24 cellular contexts compared by ENCODE assay signal in the genomic region with DNA sequence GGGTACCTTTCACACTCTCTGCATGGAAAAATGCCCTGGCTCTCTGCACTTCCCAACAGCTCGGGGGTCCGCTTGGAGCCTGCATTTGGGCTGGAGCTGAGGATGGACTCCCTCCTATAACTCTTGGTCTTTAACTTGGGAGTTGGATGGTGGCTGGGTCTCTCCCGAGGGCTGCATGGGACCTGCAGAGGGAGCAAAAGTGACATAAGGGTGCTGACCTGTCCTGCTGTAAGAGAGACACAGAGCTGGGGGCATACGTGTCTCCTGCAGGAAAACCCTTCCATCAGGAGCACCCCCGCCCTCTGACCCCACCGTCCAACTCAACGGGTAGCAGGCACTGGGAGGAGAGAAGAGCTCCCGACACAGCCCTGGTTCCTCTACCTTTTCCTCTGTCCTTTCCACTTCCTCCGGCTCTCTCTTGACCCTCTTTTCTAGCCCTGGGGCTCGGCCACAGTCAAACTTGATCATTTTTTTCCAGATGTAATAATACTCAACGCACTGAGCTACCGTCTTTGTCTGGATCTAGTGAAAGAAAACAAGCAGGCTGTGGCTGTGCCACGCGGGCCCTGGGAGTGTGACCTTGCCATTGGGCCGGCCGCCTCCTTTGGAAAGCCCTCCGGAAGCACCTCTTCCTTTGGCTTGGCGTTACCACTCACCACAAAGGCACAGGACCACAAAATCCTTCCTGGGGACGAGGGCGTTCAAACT. TPM values are rescaled to one million over a fixed set of nuclear protein-coding genes. Genes with fewer than 3 reads are reported as not detected.
A peak's percentile ranks its signal among the peaks of the same experiment; 100 is the strongest.
DNase-seq lines count a peak whose midpoint lies in the region; ATAC-seq, FAIRE-seq and TF ChIP-seq lines count a peak whose summit lies in the region.
"Had no signal": no experiment of that assay in that cellular context is flagged by ENCODE, and none has a peak within 500 bp of the region (broad histone marks: within the 10 kb centered on the region; RNA-seq: fewer than 3 reads in every experiment).

No MANE protein-coding gene starts in this region.

- no peak for FAIRE-seq in frontal cortex (lab: Jason Lieb, UNC)
- FAIRE-seq: G401.6, GM12878, H54 had no signal

- no peaks in the 10 kb centered on the region for H3K36me3 ChIP-seq in naive thymus-derived CD4-positive, alpha-beta T cell (ENCODE audit: control insufficient read depth in 2 of 3, insufficient read depth in 3 of 3, low read length in 3 of 3)

- no peak for ATAC-seq in natural killer cell treated with Interleukin-12 subunit alpha and Interleukin-12 subunit beta and Interleukin-15 and Interleukin-18, amount 100 ng/mL, for 72 hours
- ATAC-seq in natural killer cell (no peak), HG03432 (IDR thresholded peaks at IDR 0.05; ENCODE audit: unreplicated experiment) (no peak)
- no peak for ATAC-seq in central memory CD8-positive, alpha-beta T cell (replicated peaks; ENCODE audit: extremely low read depth, poor library complexity, severe bottlenecking)
- no peak for ATAC-seq in naive thymus-derived CD4-positive, alpha-beta T cell
- ATAC-seq: GM12878 had no signal

- no peaks in the 10 kb centered on the region for H3K27me3 ChIP-seq in naive thymus-derived CD4-positive, alpha-beta T cell (ENCODE audit: control insufficient read depth in 2 of 2, insufficient read depth in 2 of 2, low read length in 2 of 2)

- H3K27ac Mint-ChIP-seq in natural killer cell treated with Interleukin-12 subunit alpha and Interleukin-12 subunit beta and Interleukin-15 and Interleukin-18, amount 100 ng/mL, for 72 hours, result no peak overlapping the region
- no peak overlapping the region for H3K27ac Mint-ChIP-seq in natural killer cell
- no peak overlapping the region for H3K27ac Mint-ChIP-seq in central memory CD8-positive, alpha-beta T cell (ENCODE audit: low read depth)
- H3K27ac Mint-ChIP-seq in naive thymus-derived CD4-positive, alpha-beta T cell, result peak overlapping the region in 1 of 9 donors; percentile 38
- H3K27ac Mint-ChIP-seq in activated T-cell treated with anti-CD3 and anti-CD28 coated beads, Interleukin-2, amount 50 U/mL, for 24 hours, result no peak overlapping the region
- H3K27ac Mint-ChIP-seq: activated naive CD4-positive, alpha-beta T cell treated with anti-CD3 and anti-CD28 coated beads for 36 hours had no signal

- H3K27ac ChIP-seq in naive thymus-derived CD4-positive, alpha-beta T cell (ENCODE audit: low read depth, low read length), result no peak overlapping the region
- H3K27ac ChIP-seq: HL-60 had no signal

- peaks cover 22 to 25% of the 10 kb centered on the region in 2 donors for H3K4me1 ChIP-seq in naive thymus-derived CD4-positive, alpha-beta T cell (ENCODE audit: control insufficient read depth in 2 of 2, insufficient read depth in 2 of 2, low read length in 2 of 2)

- H3K9me3 ChIP-seq in naive thymus-derived CD4-positive, alpha-beta T cell (ENCODE audit: control insufficient read depth in 2 of 3, low read length in 3 of 3), result no peaks in the 10 kb centered on the region

- no peak for DNase-seq in natural killer cell treated with Interleukin-12 subunit alpha and Interleukin-12 subunit beta and Interleukin-15 and Interleukin-18, amount 100 ng/mL, for 72 hours (ENCODE audit: low spot score)
- DNase-seq in natural killer cell, result no peak
- DNase-seq in central memory CD8-positive, alpha-beta T cell (ENCODE audit: low spot score in 2 of 2), result no peak
- no peak for DNase-seq in naive thymus-derived CD4-positive, alpha-beta T cell
- no peak for DNase-seq in germinal center (ENCODE audit: low spot score)
- no peak for DNase-seq in activated T-cell treated with anti-CD3 and anti-CD28 coated beads, Interleukin-2, amount 50 U/mL, for 24 hours
- no peak for DNase-seq in frontal cortex (ENCODE audit: low spot score in 2 of 2)
- DNase-seq: activated CD4-positive, alpha-beta T cell treated with anti-CD3 and anti-CD28 coated beads, Interleukin-2, amount 50 U/mL, for 48 hours; activated naive CD4-positive, alpha-beta T cell treated with anti-CD3 and anti-CD28 coated beads for 36 hours; DMS 273 treated with DMSO at 0.1 percent for 48 hours; effector memory CD8-positive, alpha-beta T cell; head of caudate nucleus; IMR-90; NCI-H187; stimulated activated CD4-positive, alpha-beta T cell treated with anti-CD3 and anti-CD28 coated beads, Interleukin-2, amount 100 ng/mL, for 48 hours had no signal

- H3K4me3 Mint-ChIP-seq in natural killer cell treated with Interleukin-12 subunit alpha and Interleukin-12 subunit beta and Interleukin-15 and Interleukin-18, amount 100 ng/mL, for 72 hours, result peak overlapping the region; percentile 17
- H3K4me3 Mint-ChIP-seq in natural killer cell, result no peak overlapping the region
- peak overlapping the region; percentile 16 for H3K4me3 Mint-ChIP-seq in central memory CD8-positive, alpha-beta T cell
- peak overlapping the region in 6 of 10 donors; percentile 16 to 69 (median 39) for H3K4me3 Mint-ChIP-seq in naive thymus-derived CD4-positive, alpha-beta T cell
- H3K4me3 Mint-ChIP-seq in activated T-cell treated with anti-CD3 and anti-CD28 coated beads, Interleukin-2, amount 50 U/mL, for 24 hours, result no peak overlapping the region
- H3K4me3 Mint-ChIP-seq: activated naive CD4-positive, alpha-beta T cell treated with anti-CD3 and anti-CD28 coated beads for 36 hours had no signal

- intact Hi-C loops in natural killer cell (cut with micrococcal nuclease), result no loop called here
- intact Hi-C loops in naive thymus-derived CD4-positive, alpha-beta T cell (cut with micrococcal nuclease), result no loop called here

- H3K27me3 Mint-ChIP-seq in natural killer cell treated with Interleukin-12 subunit alpha and Interleukin-12 subunit beta and Interleukin-15 and Interleukin-18, amount 100 ng/mL, for 72 hours, result peaks cover 12 to 18% of the 10 kb centered on the region in 2 donors
- H3K27me3 Mint-ChIP-seq in natural killer cell (ENCODE audit: low read depth in 2 of 2), result peaks cover 8 to 20% of the 10 kb centered on the region in 2 donors
- peaks cover 18% of the 10 kb centered on the region for H3K27me3 Mint-ChIP-seq in central memory CD8-positive, alpha-beta T cell
- H3K27me3 Mint-ChIP-seq in naive thymus-derived CD4-positive, alpha-beta T cell, result peaks cover 0 to 12% (median 6%) of the 10 kb centered on the region in 5 donors
- peaks cover 8% of the 10 kb centered on the region for H3K27me3 Mint-ChIP-seq in activated T-cell treated with anti-CD3 and anti-CD28 coated beads, Interleukin-2, amount 50 U/mL, for 24 hours

- no peaks in the 10 kb centered on the region for H3K9me3 Mint-ChIP-seq in natural killer cell treated with Interleukin-12 subunit alpha and Interleukin-12 subunit beta and Interleukin-15 and Interleukin-18, amount 100 ng/mL, for 72 hours
- no peaks in the 10 kb centered on the region for H3K9me3 Mint-ChIP-seq in natural killer cell
- no peaks in the 10 kb centered on the region for H3K9me3 Mint-ChIP-seq in central memory CD8-positive, alpha-beta T cell
- no peaks in the 10 kb centered on the region for H3K9me3 Mint-ChIP-seq in naive thymus-derived CD4-positive, alpha-beta T cell
- H3K9me3 Mint-ChIP-seq in activated T-cell treated with anti-CD3 and anti-CD28 coated beads, Interleukin-2, amount 50 U/mL, for 24 hours, result no peaks in the 10 kb centered on the region
- H3K9me3 Mint-ChIP-seq: activated naive CD4-positive, alpha-beta T cell treated with anti-CD3 and anti-CD28 coated beads for 36 hours; effector memory CD8-positive, alpha-beta T cell had no signal

- no peaks in the 10 kb centered on the region for H3K36me3 Mint-ChIP-seq in natural killer cell treated with Interleukin-12 subunit alpha and Interleukin-12 subunit beta and Interleukin-15 and Interleukin-18, amount 100 ng/mL, for 72 hours
- no peaks in the 10 kb centered on the region for H3K36me3 Mint-ChIP-seq in natural killer cell
- peaks cover 2% of the 10 kb centered on the region for H3K36me3 Mint-ChIP-seq in central memory CD8-positive, alpha-beta T cell (ENCODE audit: insufficient read depth)
- H3K36me3 Mint-ChIP-seq in naive thymus-derived CD4-positive, alpha-beta T cell, result no peaks in the 10 kb centered on the region
- H3K36me3 Mint-ChIP-seq in activated T-cell treated with anti-CD3 and anti-CD28 coated beads, Interleukin-2, amount 50 U/mL, for 24 hours (ENCODE audit: low read depth), result no peaks in the 10 kb centered on the region
- H3K36me3 Mint-ChIP-seq: CD14-positive monocyte had no signal

- TF ChIP-seq CTCF in natural killer cell (IDR thresholded peaks at IDR 0.05), result no peak

- peaks cover 20 to 30% of the 10 kb centered on the region in 2 donors for H3K4me1 Mint-ChIP-seq in natural killer cell treated with Interleukin-12 subunit alpha and Interleukin-12 subunit beta and Interleukin-15 and Interleukin-18, amount 100 ng/mL, for 72 hours (ENCODE audit: low read depth in 2 of 2)
- H3K4me1 Mint-ChIP-seq in natural killer cell, result peaks cover 14 to 34% of the 10 kb centered on the region in 2 donors
- H3K4me1 Mint-ChIP-seq in central memory CD8-positive, alpha-beta T cell, result peaks cover 40% of the 10 kb centered on the region
- peaks cover 17 to 47% (median 41%) of the 10 kb centered on the region in 7 donors for H3K4me1 Mint-ChIP-seq in naive thymus-derived CD4-positive, alpha-beta T cell
- peaks cover 41% of the 10 kb centered on the region for H3K4me1 Mint-ChIP-seq in activated T-cell treated with anti-CD3 and anti-CD28 coated beads, Interleukin-2, amount 50 U/mL, for 24 hours (ENCODE audit: low read depth)

- CTCF ChIA-PET in naive thymus-derived CD4-positive, alpha-beta T cell (lab: Charles Lee), result no interaction called here

- POLR2A ChIA-PET in naive thymus-derived CD4-positive, alpha-beta T cell (lab: Charles Lee), result interaction anchor here (0.5 to 1.4 kb wide), 7 partner anchors 9 to 703 kb away, joined by 3 to 5 read pairs (median 4); a partner anchor contains a TSS

- H3K4me3 ChIP-seq in naive thymus-derived CD4-positive, alpha-beta T cell (ENCODE audit: low read length), result no peak overlapping the region
- H3K4me3 ChIP-seq: GM12878, skin epidermis had no signal

RNA-seq across cellular contexts. Expression of a gene that starts 6.8 kb away (rescaled TPM):
- 10 to 100 TPM; 69.9 to 78.8 TPM for total RNA-seq in natural killer cell treated with Interleukin-12 subunit alpha and Interleukin-12 subunit beta and Interleukin-15 and Interleukin-18, amount 100 ng/mL, for 72 hours
- total RNA-seq in natural killer cell, result 100 to 1,000 TPM; 192 to 215 (median 192) TPM
- total RNA-seq in naive thymus-derived CD4-positive, alpha-beta T cell, result 100 to 1,000 TPM in 3 of 5 experiments, 10 to 100 TPM in 2; 86.2 to 136 (median 107) TPM
- polyA plus RNA-seq in naive thymus-derived CD4-positive, alpha-beta T cell, result 100 to 1,000 TPM in 1 of 2 donors, 10 to 100 TPM in 1; 89.9 to 118 TPM
- 43.2 TPM for total RNA-seq in frontal cortex

RNA-seq across cellular contexts. Expression of a gene that starts 37.6 kb away (rescaled TPM):
- 10 to 100 TPM in 1 of 2 donors, 1 to 10 TPM in 1; 4.9 to 11.4 TPM for total RNA-seq in natural killer cell treated with Interleukin-12 subunit alpha and Interleukin-12 subunit beta and Interleukin-15 and Interleukin-18, amount 100 ng/mL, for 72 hours
- total RNA-seq in natural killer cell (1 to 10 TPM; 3.0 to 4.2 (median 3.6) TPM), frontal cortex (7.3 TPM)
- total RNA-seq in naive thymus-derived CD4-positive, alpha-beta T cell, result 1 to 10 TPM; 5.1 to 9.2 (median 6.7) TPM
- polyA plus RNA-seq in naive thymus-derived CD4-positive, alpha-beta T cell, result 1 to 10 TPM; 4.4 to 8.1 TPM

RNA-seq across cellular contexts. Expression of a gene that starts 49.9 kb away (rescaled TPM):
- total RNA-seq in natural killer cell treated with Interleukin-12 subunit alpha and Interleukin-12 subunit beta and Interleukin-15 and Interleukin-18, amount 100 ng/mL, for 72 hours, result not detected
- total RNA-seq in natural killer cell (under 1 TPM in 1 of 3 donors, not detected in 2; 0.20 TPM), frontal cortex (25.3 TPM)
- total RNA-seq in naive thymus-derived CD4-positive, alpha-beta T cell, result under 1 TPM in 3 of 5 experiments, not detected in 2; 0.05 to 0.19 (median 0.19) TPM
- polyA plus RNA-seq in naive thymus-derived CD4-positive, alpha-beta T cell, result not detected
- total RNA-seq: activated naive CD4-positive, alpha-beta T cell treated with anti-CD3 and anti-CD28 coated beads for 36 hours; GM12878; IMR-90 had no signal
- polyA plus RNA-seq: CD14-positive monocyte, fibroblast of lung, GM12878 had no signal

RNA-seq across cellular contexts. Expression of a gene that starts 51.3 kb away (rescaled TPM):
- under 1 TPM in 1 of 2 donors, not detected in 1; 0.10 TPM for total RNA-seq in natural killer cell treated with Interleukin-12 subunit alpha and Interleukin-12 subunit beta and Interleukin-15 and Interleukin-18, amount 100 ng/mL, for 72 hours
- 1 to 10 TPM; 1.5 to 2.0 (median 1.5) TPM for total RNA-seq in natural killer cell
- 1 to 10 TPM in 2 of 5 experiments, under 1 TPM in 3; 0.36 to 1.5 (median 0.95) TPM for total RNA-seq in naive thymus-derived CD4-positive, alpha-beta T cell
- polyA plus RNA-seq in naive thymus-derived CD4-positive, alpha-beta T cell, result under 1 TPM in 1 of 2 donors, not detected in 1; 0.58 TPM
- under 0.01 TPM for total RNA-seq in frontal cortex
- total RNA-seq: astrocyte, IMR-90 had no signal
- polyA plus RNA-seq: CD14-positive monocyte, IMR-90 had no signal

Comparison
In these comparisons a context has a peak if more than half of its experiments do, and no peak if none do; other contexts are left out.
1. H3K4me3 Mint-ChIP-seq: peak in natural killer cell treated with Interleukin-12 subunit alpha and Interleukin-12 subunit beta and Interleukin-15 and Interleukin-18, amount 100 ng/mL, for 72 hours (single experiment), central memory CD8-positive, alpha-beta T cell (single experiment) and naive thymus-derived CD4-positive, alpha-beta T cell (6 of 10); none in natural killer cell (single experiment) and activated T-cell treated with anti-CD3 and anti-CD28 coated beads, Interleukin-2, amount 50 U/mL, for 24 hours (single experiment).
2. RNA of a gene that starts 49.9 kb away (total RNA-seq): 25.3 TPM in frontal cortex (single experiment); 0.05 to 0.19 TPM in naive thymus-derived CD4-positive, alpha-beta T cell, not detected in natural killer cell treated with Interleukin-12 subunit alpha and Interleukin-12 subunit beta and Interleukin-15 and Interleukin-18, amount 100 ng/mL, for 72 hours and 0.20 TPM in natural killer cell; every median in the first group is over 10 times any median in the second.